In genomic region chr10:132398566-132398991, GRCh38 we compare ENCODE assay signal across 9 cellular contexts. TPM values are rescaled to one million over a fixed set of nuclear protein-coding genes. Genes with fewer than 3 reads are reported as not detected.
A peak's percentile ranks its signal among the peaks of the same experiment; 100 is the strongest.
DNase-seq lines count a peak whose midpoint lies in the region; ATAC-seq and TF ChIP-seq lines count a peak whose summit lies in the region.
"Had no signal": no experiment of that assay in that cellular context is flagged by ENCODE, and none has a peak within 500 bp of the region (broad histone marks: within the 10 kb centered on the region; RNA-seq: fewer than 3 reads in every experiment).

No MANE protein-coding gene starts in this region.

- 89% methylated on average over 13 of the region's 13 CpGs for whole genome bisulfite sequencing in hepatocyte (ENCODE audit: low lambda C conversion rate, missing lambda C conversion rate)
- 55 to 72% (median 68%) methylated on average over 4 to 13 of the region's 13 CpGs for WGBS in spleen, 5 donors

- no peak overlapping the region for H3K4me3 Mint-ChIP-seq in nephron progenitor cell

- H2AFZ ChIP-seq in hepatocyte = no peak overlapping the region

- H3K4me1 Mint-ChIP-seq in nephron progenitor cell = peaks cover 19% of the 10 kb centered on the region

- intact Hi-C loops in spleen (cut with DNase I; ENCODE audit: low total_unique reads) = no loop called here

- H3K4me3 ChIP-seq in hepatocyte (no peak overlapping the region), spleen (peak overlapping the region in 7 of 8 donors; percentile 49 to 89 (median 70))

- H3K4me1 ChIP-seq in hepatocyte (ENCODE audit: insufficient read depth) (peaks cover 42% of the 10 kb centered on the region), spleen (peaks cover 52 to 91% (median 88%) of the 10 kb centered on the region in 6 donors)

- H3K27me3 ChIP-seq in hepatocyte (no peaks in the 10 kb centered on the region), spleen (replicated peaks in 1 of 7) (peaks cover 0 to 6% (median 0%) of the 10 kb centered on the region in 7 donors)

- H3K9me3 ChIP-seq in hepatocyte (ENCODE audit: low read depth) (no peaks in the 10 kb centered on the region), spleen (no peaks in the 10 kb centered on the region)

- no peaks in the 10 kb centered on the region for H3K9me2 ChIP-seq in hepatocyte (replicated peaks; ENCODE audit: insufficient read depth)

- H3K27ac ChIP-seq in VCaP (peak overlapping the region; percentile 91), hepatocyte (peak overlapping the region; percentile 95), spleen (peak overlapping the region; percentile 85 to 99 (median 94))

- no peak for ATAC-seq in left lobe of liver

- no peak for TF ChIP-seq POLR2A in spleen (IDR thresholded peaks at IDR 0.05)

- H3K27ac Mint-ChIP-seq in nephron progenitor cell = no peak overlapping the region

- DNase-seq in NCI-H2171 treated with DMSO at 0.1 percent for 48 hours (lab: John Stamatoyannopoulos, UW) (peak; percentile 13), NCI-H2171 (lab: John Stamatoyannopoulos, UW) (no peak), hepatocyte (ENCODE audit: low spot score) (no peak), spleen (peak; percentile 85), left lobe of liver (ENCODE audit: low spot score) (no peak), nephron progenitor cell (no peak)
- no peak for DNase-seq in stimulated activated CD4-positive, alpha-beta T cell treated with anti-CD3 and anti-CD28 coated beads, Interleukin-4, amount 100 ng/mL, for 24 hours
- DNase-seq: amniotic stem cell had no signal

- H3K36me3 ChIP-seq in hepatocyte (replicated peaks; ENCODE audit: insufficient read depth, low read depth) (no peaks in the 10 kb centered on the region), spleen (peaks cover 0 to 23% (median 0%) of the 10 kb centered on the region in 6 donors)

- TF ChIP-seq CTCF in VCaP (conservative IDR thresholded peaks at IDR 0.05) = no peak
- no peak for TF ChIP-seq CTCF in hepatocyte (IDR thresholded peaks at IDR 0.05; ENCODE audit: poor library complexity)
- no peak for TF ChIP-seq CTCF in spleen (IDR thresholded peaks at IDR 0.05 in 8 of 11, conservative IDR thresholded peaks at IDR 0.05 in 3 of 11)
- no peak for TF ChIP-seq CTCF in nephron progenitor cell (IDR thresholded peaks at IDR 0.05)

- H4K20me1 ChIP-seq in hepatocyte (ENCODE audit: insufficient read depth, poor library complexity, severe bottlenecking) = peaks cover 10% of the 10 kb centered on the region

- H3K4me2 ChIP-seq in hepatocyte = peak overlapping the region; percentile 99

- peaks cover 63% of the 10 kb centered on the region for H3K79me2 ChIP-seq in hepatocyte

- no peaks in the 10 kb centered on the region for H3K9me3 Mint-ChIP-seq in nephron progenitor cell

- H3K27me3 Mint-ChIP-seq in nephron progenitor cell (ENCODE audit: low read depth, poor library complexity) = peaks cover 9% of the 10 kb centered on the region

- no peaks in the 10 kb centered on the region for H3K36me3 Mint-ChIP-seq in nephron progenitor cell (ENCODE audit: low read depth)

RNA-seq across cellular contexts. Expression of gene PWWP2B, which starts 1.6 kb away (rescaled TPM):
- total RNA-seq in hepatocyte (15.1 and 18.0 TPM in 2 replicates), spleen (10 to 100 TPM; 24.8 to 41.7 (median 28.1) TPM), left lobe of liver (5.8 TPM)
- polyA plus RNA-seq in hepatocyte (10.7 and 12.7 TPM in 2 replicates), spleen (10 to 100 TPM; 22.5 to 50.0 (median 27.8) TPM)

Comparison
In these comparisons a context has a peak if more than half of its experiments do, and no peak if none do; other contexts are left out.
1. DNase-seq: peak in NCI-H2171 treated with DMSO at 0.1 percent for 48 hours (single experiment) and spleen (single experiment); none in NCI-H2171 (single experiment), hepatocyte (single experiment), stimulated activated CD4-positive, alpha-beta T cell treated with anti-CD3 and anti-CD28 coated beads, Interleukin-4, amount 100 ng/mL, for 24 hours (single experiment), left lobe of liver (single experiment) and nephron progenitor cell (single experiment).
2. Peak in every context shown above with its lines, with median percentiles within 50 percentile points of each other: H3K27ac ChIP-seq.